13 cellular contexts compared by ENCODE assay signal in the genomic region with DNA sequence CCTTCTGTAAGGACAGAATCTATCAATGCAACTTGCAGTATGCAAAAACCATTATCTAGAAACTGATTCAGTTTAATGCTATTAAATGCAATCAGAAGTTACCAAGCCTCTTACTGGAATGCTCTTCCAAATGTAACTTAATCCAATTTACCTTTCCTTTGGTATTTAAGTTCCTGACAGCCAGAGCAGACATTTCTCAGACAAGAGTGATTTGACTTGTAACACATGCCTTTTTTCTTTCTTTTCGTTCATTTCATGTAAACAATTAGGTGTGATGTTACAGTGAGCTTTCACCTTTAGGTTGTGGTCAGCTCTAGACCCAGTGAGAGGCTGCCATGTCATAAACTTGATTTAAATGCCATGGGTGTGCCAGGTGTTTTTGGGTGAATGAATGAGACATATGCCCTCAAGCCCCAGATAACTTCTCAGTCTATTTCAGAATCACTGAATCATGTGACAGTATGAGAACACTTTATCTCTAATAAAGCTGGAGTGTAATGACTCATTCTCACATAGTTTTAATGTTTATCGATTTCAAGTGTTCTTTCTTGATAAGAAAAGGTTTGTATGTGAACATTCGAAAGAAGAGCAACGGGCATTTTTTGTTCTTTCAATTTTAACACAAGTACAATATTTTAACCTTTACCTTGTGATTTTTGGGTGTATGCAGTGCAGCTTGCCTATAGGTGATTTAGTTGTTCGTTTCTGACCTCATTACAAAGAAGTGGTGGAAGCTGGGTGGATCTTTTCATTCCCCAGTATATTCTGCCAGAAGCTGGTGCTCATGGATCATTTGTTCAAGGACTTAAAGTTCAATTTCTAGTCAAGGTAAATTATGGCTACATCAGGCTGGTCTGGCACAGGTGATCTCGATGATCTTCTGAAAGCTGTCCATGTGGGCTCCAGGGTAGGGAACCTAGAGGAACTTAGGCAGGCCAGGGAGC.
A peak's percentile ranks its signal among the peaks of the same experiment; 100 is the strongest.
DNase-seq lines count a peak whose midpoint lies in the region; ATAC-seq, FAIRE-seq and TF ChIP-seq lines count a peak whose summit lies in the region.
"Had no signal": no experiment of that assay in that cellular context is flagged by ENCODE, and none has a peak within 500 bp of the region (broad histone marks: within the 10 kb centered on the region; RNA-seq: fewer than 3 reads in every experiment).

No MANE protein-coding gene starts in this region.

- no peak overlapping the region for H3K4me2 ChIP-seq in GM23248 (ENCODE audit: unreplicated experiment)

- H3K36me3 ChIP-seq in GM23248 (ENCODE audit: low read depth): no peaks in the 10 kb centered on the region
- H3K36me3 ChIP-seq in esophagus muscularis mucosa: no peaks in the 10 kb centered on the region
- H3K36me3 ChIP-seq in pancreas: no peaks in the 10 kb centered on the region
- H3K36me3 ChIP-seq in MG63: no peaks in the 10 kb centered on the region
- H3K36me3 ChIP-seq: thoracic aorta had no signal

- H3K9me2 ChIP-seq in GM23248 (ENCODE audit: insufficient read depth): no peaks in the 10 kb centered on the region

- H2AFZ ChIP-seq in GM23248: no peak overlapping the region

- 55 to 59% methylated on average over 6 of the region's 6 CpGs for WGBS in GM23248 (ENCODE audit: low coverage in 1 of 2, low lambda C conversion rate in 2 of 2, missing lambda C conversion rate in 2 of 2), 2 experiments
- 45% methylated on average over 6 of the region's 6 CpGs for WGBS in esophagus muscularis mucosa
- WGBS in pancreas, 2 donors: 10 to 16% methylated on average over 6 of the region's 6 CpGs

- H3K9me3 ChIP-seq in GM23248 (ENCODE audit: low read depth): no peaks in the 10 kb centered on the region
- H3K9me3 ChIP-seq in esophagus muscularis mucosa: no peaks in the 10 kb centered on the region
- no peaks in the 10 kb centered on the region for H3K9me3 ChIP-seq in pancreas
- H3K9me3 ChIP-seq in MG63: no peaks in the 10 kb centered on the region
- H3K9me3 ChIP-seq: thoracic aorta had no signal

- FAIRE-seq in pancreas (lab: Jason Lieb, UNC): no peak

- ATAC-seq in pancreas: peak; percentile 86 to 88 (median 87)
- ATAC-seq: sciatic nerve had no signal

- no peak for TF ChIP-seq CTCF in esophagus muscularis mucosa (IDR thresholded peaks at IDR 0.05)
- no peak for TF ChIP-seq CTCF in pancreas (IDR thresholded peaks at IDR 0.05)

- H3K27me3 ChIP-seq in GM23248 (replicated peaks; ENCODE audit: insufficient read depth) (peaks cover 8% of the 10 kb centered on the region; the same call in 1 of the 2 replicates), esophagus muscularis mucosa (no peaks in the 10 kb centered on the region), pancreas (no peaks in the 10 kb centered on the region), MG63 (no peaks in the 10 kb centered on the region)

- no peaks in the 10 kb centered on the region for H3K79me2 ChIP-seq in GM23248 (ENCODE audit: insufficient read depth)

- H3K4me3 ChIP-seq in GM23248: no peak overlapping the region
- no peak overlapping the region for H3K4me3 ChIP-seq in esophagus muscularis mucosa
- no peak overlapping the region for H3K4me3 ChIP-seq in pancreas
- no peak overlapping the region for H3K4me3 ChIP-seq in MG63
- H3K4me3 ChIP-seq: thoracic aorta had no signal

- no peaks in the 10 kb centered on the region for H3K4me1 ChIP-seq in GM23248 (ENCODE audit: insufficient read depth)
- peaks cover 0 to 5% (median 0%) of the 10 kb centered on the region in 4 donors for H3K4me1 ChIP-seq in esophagus muscularis mucosa
- H3K4me1 ChIP-seq in pancreas: peaks cover 25 to 32% (median 30%) of the 10 kb centered on the region in 3 donors

- no peak overlapping the region for H3K9ac ChIP-seq in GM23248

- H3F3A ChIP-seq in GM23248 (ENCODE audit: insufficient read depth): no peaks in the 10 kb centered on the region

- intact Hi-C loops in esophagus muscularis mucosa (cut with DNase I): no loop called here
- intact Hi-C loops in pancreas (cut with DNase I): no loop called here

- TF ChIP-seq EP300 in esophagus muscularis mucosa (IDR thresholded peaks at IDR 0.05): no peak

- H4K20me1 ChIP-seq in GM23248 (ENCODE audit: insufficient read depth): no peaks in the 10 kb centered on the region

- no peak for TF ChIP-seq POLR2A in esophagus muscularis mucosa (IDR thresholded peaks at IDR 0.05; ENCODE audit: low read depth)

- peak; percentile 10 for DNase-seq in GM23248
- peak; percentile 60 for DNase-seq in OCI-M1 (lab: John Stamatoyannopoulos, UW)
- DNase-seq in esophagus muscularis mucosa (ENCODE audit: extremely low spot score): peak; percentile 74
- no peak for DNase-seq in pancreas
- DNase-seq in stimulated activated naive CD4-positive, alpha-beta T cell treated with Interleukin-2 at 50 U/mL for 16 hours (lab: John Stamatoyannopoulos, UW): no peak
- DNase-seq in MG63: no peak
- no peak for DNase-seq in NCI-H345 (lab: John Stamatoyannopoulos, UW)
- no peak for DNase-seq in NCI-H524 treated with DMSO at 0.1 percent for 48 hours (lab: John Stamatoyannopoulos, UW)
- DNase-seq: activated CD4-positive, alpha-beta memory T cell treated with anti-CD3 and anti-CD28 coated beads for 36 hours; GOT3; NCI-H1092 had no signal

- in situ Hi-C loops in GM23248 (cut with MboI): no loop called here

- H3K27ac ChIP-seq in GM23248 (no peak overlapping the region), esophagus muscularis mucosa (replicated peaks in 1 of 4) (no peak overlapping the region), pancreas (peak overlapping the region; percentile 4 to 63 (median 44))
- H3K27ac ChIP-seq: thoracic aorta had no signal

Comparison
In these comparisons a context has a peak if more than half of its experiments do, and no peak if none do; other contexts are left out.
1. DNase-seq: peak in GM23248 (single experiment), OCI-M1 (single experiment) and esophagus muscularis mucosa (single experiment); none in pancreas (0 of 6), stimulated activated naive CD4-positive, alpha-beta T cell treated with Interleukin-2 at 50 U/mL for 16 hours (single experiment), MG63 (single experiment), NCI-H345 (single experiment) and NCI-H524 treated with DMSO at 0.1 percent for 48 hours (single experiment).
2. H3K27ac ChIP-seq: peak in pancreas (4 of 4); none in GM23248 (single experiment) and esophagus muscularis mucosa (0 of 4).